ENCODE assay signal across 19 cellular contexts in genomic region chr2:9460441-9461017, GRCh38. TPM values are rescaled to one million over a fixed set of nuclear protein-coding genes. Genes with fewer than 3 reads are reported as not detected.
DNase-seq lines count a peak whose midpoint lies in the region; ATAC-seq, FAIRE-seq and TF ChIP-seq lines count a peak whose summit lies in the region.
"Had no signal": no experiment of that assay in that cellular context is flagged by ENCODE, and none has a peak within 500 bp of the region (broad histone marks: within the 10 kb centered on the region; RNA-seq: fewer than 3 reads in every experiment).

No MANE protein-coding gene starts in this region.

- H3K27ac ChIP-seq in A549: no peak overlapping the region
- H3K27ac ChIP-seq: BLaER1 treated with 17β-estradiol and CSF1 and Interleukin-3, amounts not matched to agents 10 nM and 100 nM; KMS-11 had no signal

- no peak for TF ChIP-seq POLR2A in A549 (IDR thresholded peaks at IDR 0.05; ENCODE audit: low read length)

- peaks cover 6% of the 10 kb centered on the region for H3K4me1 Mint-ChIP-seq in WTC11
- no peaks in the 10 kb centered on the region for H3K4me1 Mint-ChIP-seq in osteocyte (ENCODE audit: unreplicated experiment)
- H3K4me1 Mint-ChIP-seq: GM23338 had no signal

- H3K4me3 ChIP-seq in A549: no peak overlapping the region
- H3K4me3 ChIP-seq: BLaER1 treated with 17β-estradiol and CSF1 and Interleukin-3, amounts not matched to agents 10 nM and 100 nM; GM12878; GM23338 had no signal

- H3K9me3 Mint-ChIP-seq in WTC11 (no peaks in the 10 kb centered on the region), osteocyte (ENCODE audit: unreplicated experiment) (no peaks in the 10 kb centered on the region)
- H3K9me3 Mint-ChIP-seq: CD4-positive, CD25-positive, alpha-beta regulatory T cell; GM23338; IgD-negative memory B cell had no signal

- peaks cover 41% of the 10 kb centered on the region for H3K36me3 Mint-ChIP-seq in WTC11
- peaks cover 29% of the 10 kb centered on the region for H3K36me3 Mint-ChIP-seq in osteocyte (ENCODE audit: unreplicated experiment)

- TF ChIP-seq RAD21 in A549 (conservative IDR thresholded peaks at IDR 0.05 in 1 of 2, IDR thresholded peaks at IDR 0.05 in 1 of 2): no peak

- FAIRE-seq in A549 (lab: Jason Lieb, UNC): no peak
- FAIRE-seq: GM12878, GM18507 had no signal

- no peak for TF ChIP-seq CTCF in A549 (IDR thresholded peaks at IDR 0.05)
- TF ChIP-seq CTCF in WTC11 (IDR thresholded peaks at IDR 0.05): no peak
- no peak for TF ChIP-seq CTCF in osteocyte (IDR thresholded peaks at IDR 0.05)

- no peak overlapping the region for H3K4me2 ChIP-seq in A549
- H3K4me2 ChIP-seq: BLaER1 treated with 17β-estradiol and CSF1 and Interleukin-3, amounts not matched to agents 10 nM and 100 nM; GM23338; KMS-11 had no signal

- H3K4me3 Mint-ChIP-seq in WTC11 (no peak overlapping the region), osteocyte (ENCODE audit: unreplicated experiment) (no peak overlapping the region)
- H3K4me3 Mint-ChIP-seq: CD4-positive, CD25-positive, alpha-beta regulatory T cell; GM23338; IgD-negative memory B cell had no signal

- POLR2A ChIA-PET in A549 (lab: Yijun Ruan, JAX) (no interaction called here), WTC11 (lab: Charles Lee) (no interaction called here)

- H3K27ac Mint-ChIP-seq in WTC11: 0 out of 2 replicates have a peak overlapping the region, but pooled peaks have one; percentile 19
- no peak overlapping the region for H3K27ac Mint-ChIP-seq in osteocyte (ENCODE audit: unreplicated experiment)
- H3K27ac Mint-ChIP-seq: GM23338, IgD-negative memory B cell had no signal

- TF ChIP-seq EP300 in A549 (IDR thresholded peaks at IDR 0.05): no peak

- WGBS in A549 (ENCODE audit: missing lambda C conversion rate): 96% methylated on average over 3 of the region's 3 CpGs

- H3K27me3 Mint-ChIP-seq in WTC11 (ENCODE audit: low read depth) (no peaks in the 10 kb centered on the region), osteocyte (ENCODE audit: unreplicated experiment) (no peaks in the 10 kb centered on the region)
- H3K27me3 Mint-ChIP-seq: CD4-positive, CD25-positive, alpha-beta regulatory T cell; IgD-negative memory B cell had no signal

- H3K4me1 ChIP-seq in A549: no peaks in the 10 kb centered on the region

- ATAC-seq in A549 (no peak), WTC11 (no peak), HG03460 (IDR thresholded peaks at IDR 0.05; ENCODE audit: unreplicated experiment) (no peak), HG03039 (IDR thresholded peaks at IDR 0.05; ENCODE audit: unreplicated experiment) (no peak), HG02588 (IDR thresholded peaks at IDR 0.05; ENCODE audit: unreplicated experiment) (no peak)
- ATAC-seq: GM12878, GM23338 had no signal

- DNase-seq in A549 (ENCODE audit: low read depth in 1 of 2, low spot score in 1 of 2): no peak
- peak; percentile 39 for DNase-seq in RPMI7951 (ENCODE audit: low read depth)
- no peak for DNase-seq in WTC11 (ENCODE audit: low spot score)
- peak; percentile 19 for DNase-seq in osteocyte (ENCODE audit: extremely low spot score, unreplicated experiment)
- DNase-seq: 8988T; ACHN; CD4-positive, CD25-positive, alpha-beta regulatory T cell; DMS79; H7 had no signal

- H3K9me3 ChIP-seq in A549: no peaks in the 10 kb centered on the region
- H3K9me3 ChIP-seq: BLaER1 treated with 17β-estradiol and CSF1 and Interleukin-3, amounts not matched to agents 10 nM and 100 nM had no signal

- CTCF ChIA-PET in A549 (lab: Yijun Ruan, JAX): no interaction called here
- CTCF ChIA-PET in WTC11 (lab: Charles Lee): no interaction called here

TF ChIP-seq in A549, 52 proteins besides CTCF, POLR2A, EP300 and RAD21:
- peak; percentile 54 for TF ChIP-seq MAFK (IDR thresholded peaks at IDR 0.05; ENCODE audit: partially characterized antibody)
- no peak for TF ChIP-seq TFCP2L1 (CRISPR knock-in tag; IDR thresholded peaks at IDR 0.05)

TF ChIP-seq in WTC11, 78 proteins besides CTCF, POLR2A, EP300 and RAD21 (continues in another document):
- TF ChIP-seq, protein P1, sequence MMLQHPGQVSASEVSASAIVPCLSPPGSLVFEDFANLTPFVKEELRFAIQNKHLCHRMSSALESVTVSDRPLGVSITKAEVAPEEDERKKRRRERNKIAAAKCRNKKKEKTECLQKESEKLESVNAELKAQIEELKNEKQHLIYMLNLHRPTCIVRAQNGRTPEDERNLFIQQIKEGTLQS (CRISPR knock-in tag; conservative IDR thresholded peaks at IDR 0.05): no peak
- TF ChIP-seq, protein P2, sequence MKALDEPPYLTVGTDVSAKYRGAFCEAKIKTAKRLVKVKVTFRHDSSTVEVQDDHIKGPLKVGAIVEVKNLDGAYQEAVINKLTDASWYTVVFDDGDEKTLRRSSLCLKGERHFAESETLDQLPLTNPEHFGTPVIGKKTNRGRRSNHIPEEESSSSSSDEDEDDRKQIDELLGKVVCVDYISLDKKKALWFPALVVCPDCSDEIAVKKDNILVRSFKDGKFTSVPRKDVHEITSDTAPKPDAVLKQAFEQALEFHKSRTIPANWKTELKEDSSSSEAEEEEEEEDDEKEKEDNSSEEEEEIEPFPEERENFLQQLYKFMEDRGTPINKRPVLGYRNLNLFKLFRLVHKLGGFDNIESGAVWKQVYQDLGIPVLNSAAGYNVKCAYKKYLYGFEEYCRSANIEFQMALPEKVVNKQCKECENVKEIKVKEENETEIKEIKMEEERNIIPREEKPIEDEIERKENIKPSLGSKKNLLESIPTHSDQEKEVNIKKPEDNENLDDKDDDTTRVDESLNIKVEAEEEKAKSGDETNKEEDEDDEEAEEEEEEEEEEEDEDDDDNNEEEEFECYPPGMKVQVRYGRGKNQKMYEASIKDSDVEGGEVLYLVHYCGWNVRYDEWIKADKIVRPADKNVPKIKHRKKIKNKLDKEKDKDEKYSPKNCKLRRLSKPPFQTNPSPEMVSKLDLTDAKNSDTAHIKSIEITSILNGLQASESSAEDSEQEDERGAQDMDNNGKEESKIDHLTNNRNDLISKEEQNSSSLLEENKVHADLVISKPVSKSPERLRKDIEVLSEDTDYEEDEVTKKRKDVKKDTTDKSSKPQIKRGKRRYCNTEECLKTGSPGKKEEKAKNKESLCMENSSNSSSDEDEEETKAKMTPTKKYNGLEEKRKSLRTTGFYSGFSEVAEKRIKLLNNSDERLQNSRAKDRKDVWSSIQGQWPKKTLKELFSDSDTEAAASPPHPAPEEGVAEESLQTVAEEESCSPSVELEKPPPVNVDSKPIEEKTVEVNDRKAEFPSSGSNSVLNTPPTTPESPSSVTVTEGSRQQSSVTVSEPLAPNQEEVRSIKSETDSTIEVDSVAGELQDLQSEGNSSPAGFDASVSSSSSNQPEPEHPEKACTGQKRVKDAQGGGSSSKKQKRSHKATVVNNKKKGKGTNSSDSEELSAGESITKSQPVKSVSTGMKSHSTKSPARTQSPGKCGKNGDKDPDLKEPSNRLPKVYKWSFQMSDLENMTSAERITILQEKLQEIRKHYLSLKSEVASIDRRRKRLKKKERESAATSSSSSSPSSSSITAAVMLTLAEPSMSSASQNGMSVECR (CRISPR knock-in tag; IDR thresholded peaks at IDR 0.05; ENCODE audit: borderline replicate concordance): no peak
- TF ChIP-seq TCF7 (CRISPR knock-in tag; IDR thresholded peaks at IDR 0.05; ENCODE audit: low read depth) (no peak), ZNF317 (CRISPR knock-in tag; IDR thresholded peaks at IDR 0.05; ENCODE audit: borderline replicate concordance, low read depth) (no peak)
- TF ChIP-seq, protein P3, sequence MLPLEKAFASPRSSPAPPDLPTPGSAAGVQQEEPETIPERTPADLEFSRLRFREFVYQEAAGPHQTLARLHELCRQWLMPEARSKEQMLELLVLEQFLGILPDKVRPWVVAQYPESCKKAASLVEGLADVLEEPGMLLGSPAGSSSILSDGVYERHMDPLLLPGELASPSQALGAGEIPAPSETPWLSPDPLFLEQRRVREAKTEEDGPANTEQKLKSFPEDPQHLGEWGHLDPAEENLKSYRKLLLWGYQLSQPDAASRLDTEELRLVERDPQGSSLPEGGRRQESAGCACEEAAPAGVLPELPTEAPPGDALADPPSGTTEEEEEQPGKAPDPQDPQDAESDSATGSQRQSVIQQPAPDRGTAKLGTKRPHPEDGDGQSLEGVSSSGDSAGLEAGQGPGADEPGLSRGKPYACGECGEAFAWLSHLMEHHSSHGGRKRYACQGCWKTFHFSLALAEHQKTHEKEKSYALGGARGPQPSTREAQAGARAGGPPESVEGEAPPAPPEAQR (CRISPR knock-in tag; IDR thresholded peaks at IDR 0.05): no peak

RNA-seq across cellular contexts. Expression of gene IAH1, which starts 13.8 kb away (rescaled TPM):
- polyA plus RNA-seq in A549 (2011; rRNA removed) (163 and 187 TPM in 2 replicates), A549 (2017; fragmentation: RNase III; extraction: RNeasy Plus Mini Kit Qiagen cat#74134 plus additional on column Dnase treatment) (68.3 to 78.4 TPM (median 75.4 TPM) in 3 replicates)
- 84.1 and 86.5 TPM in 2 replicates for polyA plus RNA-seq in A549 (2012; cell fraction: cytosol; rRNA removed)
- 26.4 and 42.4 TPM in 2 replicates for polyA plus RNA-seq in A549 (2012; cell fraction: nucleus; rRNA removed)
- polyA minus RNA-seq in A549 (2011; rRNA and poly(A)+ RNA removed): 64.4 and 66.8 TPM in 2 replicates
- 129 and 130 TPM in 2 replicates for total RNA-seq in RPMI7951 (2014; rRNA removed; shearing (Covaris generic))
- total RNA-seq in WTC11 (2021) (14.4 to 18.0 TPM (median 16.5 TPM) in 3 replicates), osteocyte (68.7 and 71.6 TPM in 2 replicates)
- total RNA-seq: G401 had no signal

RNA-seq across cellular contexts. Expression of gene CPSF3, which starts 37.1 kb away (rescaled TPM):
- 76.7 and 77.2 TPM in 2 replicates for polyA plus RNA-seq in A549 (2011; rRNA removed)
- polyA plus RNA-seq in A549 (2012; cell fraction: cytosol; rRNA removed): 22.6 and 26.8 TPM in 2 replicates
- 14.2 and 24.4 TPM in 2 replicates for polyA plus RNA-seq in A549 (2012; cell fraction: nucleus; rRNA removed)
- 63.4 to 65.0 TPM (median 63.6 TPM) in 3 replicates for polyA plus RNA-seq in A549 (2017; fragmentation: RNase III; extraction: RNeasy Plus Mini Kit Qiagen cat#74134 plus additional on column Dnase treatment)
- 48.5 and 52.2 TPM in 2 replicates for polyA minus RNA-seq in A549 (2011; rRNA and poly(A)+ RNA removed)
- 94.9 and 105 TPM in 2 replicates for total RNA-seq in RPMI7951 (2014; rRNA removed; shearing (Covaris generic))
- total RNA-seq in WTC11 (2021): 83.7 to 88.4 TPM (median 84.2 TPM) in 3 replicates
- total RNA-seq in osteocyte: 27.7 and 28.8 TPM in 2 replicates

RNA-seq across cellular contexts. Expression of gene ITGB1BP1, which starts 37.2 kb away (rescaled TPM):
- polyA plus RNA-seq in A549 (2011; rRNA removed) (136 and 144 TPM in 2 replicates), A549 (2017; fragmentation: RNase III; extraction: RNeasy Plus Mini Kit Qiagen cat#74134 plus additional on column Dnase treatment) (99.3 to 112 TPM (median 101 TPM) in 3 replicates)
- polyA plus RNA-seq in A549 (2012; cell fraction: cytosol; rRNA removed): 66.2 and 68.2 TPM in 2 replicates
- 22.0 and 29.6 TPM in 2 replicates for polyA plus RNA-seq in A549 (2012; cell fraction: nucleus; rRNA removed)
- polyA minus RNA-seq in A549 (2011; rRNA and poly(A)+ RNA removed): 17.4 and 18.0 TPM in 2 replicates
- total RNA-seq in RPMI7951 (2014; rRNA removed; shearing (Covaris generic)): 79.4 and 85.5 TPM in 2 replicates
- total RNA-seq in WTC11 (2021) (32.7 to 44.0 TPM (median 33.8 TPM) in 3 replicates), osteocyte (91.8 and 98.0 TPM in 2 replicates)

Comparison
In these comparisons a context has a peak if more than half of its experiments do, and no peak if none do; other contexts are left out.
1. DNase-seq: peak in RPMI7951 (single experiment) and osteocyte (single experiment); none in A549 (0 of 2) and WTC11 (single experiment).